2 cellular contexts compared by ENCODE assay signal in genomic region chr1:84078824-84079167, GRCh38.
TF ChIP-seq lines count a peak whose summit lies in the region.

No MANE protein-coding gene starts in this region.

TF ChIP-seq in SK-N-SH, 30 proteins besides CTCF, POLR2A, EP300 and RAD21 (continued from another document):
- no peak for TF ChIP-seq REST (IDR thresholded peaks at IDR 0.05; ENCODE audit: low read depth, low read length)
- TF ChIP-seq TCF12 (IDR thresholded peaks at IDR 0.05), result no peak
- TF ChIP-seq NFIC (IDR thresholded peaks at IDR 0.05; ENCODE audit: borderline replicate concordance), result no peak
- TF ChIP-seq FOXM1 (IDR thresholded peaks at IDR 0.05; ENCODE audit: low read depth), result no peak
- no peak for TF ChIP-seq GATA2 (CRISPR knock-in tag; IDR thresholded peaks at IDR 0.05)
- TF ChIP-seq RFX5 (IDR thresholded peaks at IDR 0.05; ENCODE audit: low read length), result no peak
TF ChIP-seq in SK-N-SH: peak in this region for 0.

TF ChIP-seq in SK-N-SH treated with all-trans-retinoic acid at 6 μM for 48 hours, 23 proteins besides CTCF, POLR2A, EP300 and RAD21 (continued from another document):
- TF ChIP-seq ZFP3 (CRISPR knock-in tag; IDR thresholded peaks at IDR 0.05) (no peak), CSDC2 (CRISPR knock-in tag; IDR thresholded peaks at IDR 0.05) (no peak), ISL1 (CRISPR knock-in tag; IDR thresholded peaks at IDR 0.05) (no peak), ARNTL (CRISPR knock-in tag; IDR thresholded peaks at IDR 0.05; ENCODE audit: borderline replicate concordance, low read depth) (no peak), RARB (CRISPR knock-in tag; IDR thresholded peaks at IDR 0.05) (no peak), GLIS3 (CRISPR knock-in tag; IDR thresholded peaks at IDR 0.05) (no peak), CREB5 (CRISPR knock-in tag; IDR thresholded peaks at IDR 0.05; ENCODE audit: low read depth) (no peak)
